Comparison of ENCODE assay signal across 11 cellular contexts in genomic region chr6:36853325-36853724, GRCh38. TPM values are rescaled to one million over a fixed set of nuclear protein-coding genes. Genes with fewer than 3 reads are reported as not detected.
A peak's percentile ranks its signal among the peaks of the same experiment; 100 is the strongest.
DNase-seq lines count a peak whose midpoint lies in the region; ATAC-seq and TF ChIP-seq lines count a peak whose summit lies in the region.
"Had no signal": no experiment of that assay in that cellular context is flagged by ENCODE, and none has a peak within 500 bp of the region (broad histone marks: within the 10 kb centered on the region; RNA-seq: fewer than 3 reads in every experiment).

No MANE protein-coding gene starts in this region.

- H3K4me3 Mint-ChIP-seq in chondrocyte (ENCODE audit: unreplicated experiment) = no peak overlapping the region

- H3K9me3 ChIP-seq in lung (ENCODE audit: control insufficient read depth in 2 of 2, insufficient read depth in 1 of 2, low read length in 1 of 2) = no peaks in the 10 kb centered on the region

- peaks cover 0 to 19% of the 10 kb centered on the region in 2 donors for H3K4me1 ChIP-seq in lung (ENCODE audit: control insufficient read depth in 2 of 2, insufficient read depth in 2 of 2, low read length in 2 of 2)

- DNase-seq in AG08395 (ENCODE audit: low spot score) = peak; percentile 78
- peak; percentile 32 for DNase-seq in LNCaP clone FGC (ENCODE audit: low read depth)
- no peak for DNase-seq in chondrocyte (ENCODE audit: low spot score)
- peak; percentile 50 for DNase-seq in lung (ENCODE audit: low spot score)
- DNase-seq in stimulated activated naive CD4-positive, alpha-beta T cell (lab: John Stamatoyannopoulos, UW) = no peak
- no peak for DNase-seq in NCI-H2029 treated with DMSO at 0.1 percent for 48 hours (lab: John Stamatoyannopoulos, UW)
- DNase-seq: DMS79 treated with DMSO at 0.1 percent for 48 hours; effector memory CD4-positive, alpha-beta T cell; stimulated activated CD4-positive, alpha-beta T cell treated with anti-CD3 and anti-CD28 coated beads, Interleukin-4, amount 100 ng/mL, for 4 hours had no signal

- H3K36me3 Mint-ChIP-seq in chondrocyte (ENCODE audit: low read depth) = peaks cover 14% of the 10 kb centered on the region

- TF ChIP-seq POLR2A in GM18505 (IDR thresholded peaks at IDR 0.05; ENCODE audit: borderline replicate concordance, extremely low read depth, insufficient read depth, insufficient read length) = no peak

- H3K9me3 Mint-ChIP-seq in chondrocyte (ENCODE audit: low read depth) = peaks cover 5% of the 10 kb centered on the region

- TF ChIP-seq CTCF in LNCaP clone FGC (IDR thresholded peaks at IDR 0.05; ENCODE audit: control insufficient read depth, extremely low read depth, insufficient read depth) = no peak
- TF ChIP-seq CTCF in chondrocyte (IDR thresholded peaks at IDR 0.05) = no peak
- no peak for TF ChIP-seq CTCF in lung (IDR thresholded peaks at IDR 0.05; ENCODE audit: control extremely low read depth, extremely low read depth)

- 53 to 62% methylated on average over 5 of the region's 5 CpGs for WGBS in lung, 2 donors

- H3K4me3 ChIP-seq in LNCaP clone FGC (ENCODE audit: low read depth, low read length) (no peak overlapping the region), lung (no peak overlapping the region)

- H3K27me3 Mint-ChIP-seq in chondrocyte (ENCODE audit: low read depth) = no peaks in the 10 kb centered on the region

- ATAC-seq in lung (ENCODE audit: insufficient read depth, low FRiP score) = no peak
- no peak for ATAC-seq in GM18505 (IDR thresholded peaks at IDR 0.05; ENCODE audit: unreplicated experiment)
- ATAC-seq in GM18870 (IDR thresholded peaks at IDR 0.05; ENCODE audit: unreplicated experiment) = no peak

- peaks cover 32% of the 10 kb centered on the region for H3K4me1 Mint-ChIP-seq in chondrocyte (ENCODE audit: low read depth)

- H3K27me3 ChIP-seq in lung (ENCODE audit: control insufficient read depth, insufficient read depth) = no peaks in the 10 kb centered on the region

- peak overlapping the region; percentile 37 to 49 for H3K27ac ChIP-seq in lung (ENCODE audit: low read depth in 1 of 2, low read length in 1 of 2)

- peak overlapping the region; percentile 30 for H3K27ac Mint-ChIP-seq in chondrocyte (ENCODE audit: unreplicated experiment)

- H3K36me3 ChIP-seq in lung (ENCODE audit: control insufficient read depth in 2 of 2, insufficient read depth in 2 of 2, low read length in 2 of 2) = peaks cover 4 to 5% of the 10 kb centered on the region in 2 donors

RNA-seq across cellular contexts. Expression of gene CPNE5, which starts 14.1 kb away (rescaled TPM):
- total RNA-seq in chondrocyte (0.18 TPM in 1 of 3 replicates, not detected in the others), lung (1 to 10 TPM; 3.2 to 5.2 TPM)
- 1 to 10 TPM in 1 of 2 donors, under 1 TPM in 1; 0.93 to 4.3 TPM for polyA plus RNA-seq in lung

RNA-seq across cellular contexts. Expression of gene PPIL1, which starts 21.3 kb away (rescaled TPM):
- total RNA-seq in chondrocyte (25.0 to 33.5 TPM (median 25.6 TPM) in 3 replicates), lung (10 to 100 TPM; 17.7 to 22.6 TPM)
- 10 to 100 TPM; 12.3 to 30.2 TPM for polyA plus RNA-seq in lung

RNA-seq across cellular contexts. Expression of gene C6orf89, which starts 32.4 kb away (rescaled TPM):
- 56.1 to 76.9 TPM (median 57.4 TPM) in 3 replicates for total RNA-seq in chondrocyte
- total RNA-seq in lung = 10 to 100 TPM; 44.8 to 59.5 TPM
- polyA plus RNA-seq in lung = 10 to 100 TPM; 22.9 to 34.0 TPM

Comparison
In these comparisons a context has a peak if more than half of its experiments do, and no peak if none do; other contexts are left out.
1. DNase-seq: peak in AG08395 (single experiment), LNCaP clone FGC (single experiment) and lung (single experiment); none in chondrocyte (single experiment), stimulated activated naive CD4-positive, alpha-beta T cell (0 of 6) and NCI-H2029 treated with DMSO at 0.1 percent for 48 hours (single experiment).